In genomic region chr22:43262990-43263644, GRCh38 we compare ENCODE assay signal across 1 cellular context.
TF ChIP-seq lines count a peak whose summit lies in the region.

No MANE protein-coding gene starts in this region.

TF ChIP-seq in liver, 16 proteins besides CTCF, POLR2A, EP300 and RAD21 (continued from another document):
- TF ChIP-seq, protein P1, sequence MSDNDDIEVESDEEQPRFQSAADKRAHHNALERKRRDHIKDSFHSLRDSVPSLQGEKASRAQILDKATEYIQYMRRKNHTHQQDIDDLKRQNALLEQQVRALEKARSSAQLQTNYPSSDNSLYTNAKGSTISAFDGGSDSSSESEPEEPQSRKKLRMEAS (IDR thresholded peaks at IDR 0.05) = no peak
- TF ChIP-seq SP1 (IDR thresholded peaks at IDR 0.05) (peak; percentile 58), YY1 (IDR thresholded peaks at IDR 0.05) (no peak), TAF1 (conservative IDR thresholded peaks at IDR 0.05) (no peak), NR2F2 (IDR thresholded peaks at IDR 0.05) (peak; percentile 99)
- TF ChIP-seq, protein P2, sequence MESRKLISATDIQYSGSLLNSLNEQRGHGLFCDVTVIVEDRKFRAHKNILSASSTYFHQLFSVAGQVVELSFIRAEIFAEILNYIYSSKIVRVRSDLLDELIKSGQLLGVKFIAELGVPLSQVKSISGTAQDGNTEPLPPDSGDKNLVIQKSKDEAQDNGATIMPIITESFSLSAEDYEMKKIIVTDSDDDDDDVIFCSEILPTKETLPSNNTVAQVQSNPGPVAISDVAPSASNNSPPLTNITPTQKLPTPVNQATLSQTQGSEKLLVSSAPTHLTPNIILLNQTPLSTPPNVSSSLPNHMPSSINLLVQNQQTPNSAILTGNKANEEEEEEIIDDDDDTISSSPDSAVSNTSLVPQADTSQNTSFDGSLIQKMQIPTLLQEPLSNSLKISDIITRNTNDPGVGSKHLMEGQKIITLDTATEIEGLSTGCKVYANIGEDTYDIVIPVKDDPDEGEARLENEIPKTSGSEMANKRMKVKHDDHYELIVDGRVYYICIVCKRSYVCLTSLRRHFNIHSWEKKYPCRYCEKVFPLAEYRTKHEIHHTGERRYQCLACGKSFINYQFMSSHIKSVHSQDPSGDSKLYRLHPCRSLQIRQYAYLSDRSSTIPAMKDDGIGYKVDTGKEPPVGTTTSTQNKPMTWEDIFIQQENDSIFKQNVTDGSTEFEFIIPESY (IDR thresholded peaks at IDR 0.05) = no peak
